In genomic region chr13:112880221-112880641, GRCh38 we compare ENCODE assay signal across 25 cellular contexts.
"Had no signal": no experiment of that assay in that cellular context is flagged by ENCODE, and none has a peak within 500 bp of the region (broad histone marks: within the 10 kb centered on the region; RNA-seq: fewer than 3 reads in every experiment).

No MANE protein-coding gene starts in this region.

- H3K4me1 ChIP-seq: SJCRH30 had no signal

- DNase-seq: activated CD4-positive, alpha-beta memory T cell treated with anti-CD3 and anti-CD28 coated beads for 36 hours; activated CD4-positive, alpha-beta T cell treated with anti-CD3 and anti-CD28 coated beads, Interleukin-2, amount 10 ng/mL, durations not matched to agents 7 days and 5 days; activated CD4-positive, CD25-positive, alpha-beta regulatory T cell; activated CD8-positive, alpha-beta memory T cell treated with anti-CD3 and anti-CD28 coated beads for 24 hours; activated naive CD4-positive, alpha-beta T cell treated with Interleukin-2 at 50 U/mL for 16 hours; activated naive CD8-positive, alpha-beta T cell treated with anti-CD3 and anti-CD28 coated beads for 36 hours; activated T-cell treated with anti-CD3 and anti-CD28 coated beads, Interleukin-2, amount 50 U/mL, for 4 hours; MM.1S; NCI-H1105; NCI-H1436 treated with DMSO at 0.1 percent for 48 hours; NCI-H187; NCI-H2081 treated with DMSO at 0.1 percent for 48 hours; NCI-H2227 treated with DMSO at 0.1 percent for 48 hours; NCI-H446 treated with DMSO at 0.1 percent for 48 hours; NCI-H524 treated with DMSO at 0.1 percent for 48 hours; NCI-H82; NK-92 treated with Interleukin-12 subunit alpha and Interleukin-12 subunit beta, amount 100 ng/mL, for 24 hours; OCI-M1; Right ventricle myocardium superior; RPMI8226; SJCRH30; SK-N-SH; T-helper 1 cell had no signal

- H3K27ac ChIP-seq: SJCRH30, VCaP had no signal

- H3K9me3 ChIP-seq: SJCRH30, SK-N-SH had no signal

- ATAC-seq: activated T-cell treated with anti-CD3 and anti-CD28 coated beads, Interleukin-2, amount 50 U/mL, for 4 hours; Panc1 had no signal

- H3K4me3 Mint-ChIP-seq: activated CD4-positive, alpha-beta memory T cell treated with anti-CD3 and anti-CD28 coated beads for 36 hours; activated CD4-positive, alpha-beta T cell treated with anti-CD3 and anti-CD28 coated beads, Interleukin-2, amount 10 ng/mL, durations not matched to agents 7 days and 5 days; activated naive CD8-positive, alpha-beta T cell treated with anti-CD3 and anti-CD28 coated beads for 36 hours; activated T-cell treated with anti-CD3 and anti-CD28 coated beads, Interleukin-2, amount 50 U/mL, for 4 hours had no signal

- H3K4me1 Mint-ChIP-seq: activated naive CD8-positive, alpha-beta T cell treated with anti-CD3 and anti-CD28 coated beads for 36 hours had no signal

- H3K9me3 Mint-ChIP-seq: activated CD4-positive, alpha-beta memory T cell treated with anti-CD3 and anti-CD28 coated beads for 36 hours; activated CD4-positive, alpha-beta T cell treated with anti-CD3 and anti-CD28 coated beads, Interleukin-2, amount 10 ng/mL, durations not matched to agents 7 days and 5 days; activated naive CD8-positive, alpha-beta T cell treated with anti-CD3 and anti-CD28 coated beads for 36 hours; activated T-cell treated with anti-CD3 and anti-CD28 coated beads, Interleukin-2, amount 50 U/mL, for 4 hours had no signal

- H3K27ac Mint-ChIP-seq: activated CD4-positive, alpha-beta memory T cell treated with anti-CD3 and anti-CD28 coated beads for 36 hours; activated CD4-positive, alpha-beta T cell treated with anti-CD3 and anti-CD28 coated beads, Interleukin-2, amount 10 ng/mL, durations not matched to agents 7 days and 5 days; activated naive CD8-positive, alpha-beta T cell treated with anti-CD3 and anti-CD28 coated beads for 36 hours had no signal

- H3K36me3 ChIP-seq: SJCRH30 had no signal

- H3K4me3 ChIP-seq: SJCRH30 had no signal

- H3K27me3 Mint-ChIP-seq: activated CD4-positive, alpha-beta memory T cell treated with anti-CD3 and anti-CD28 coated beads for 36 hours; activated CD4-positive, alpha-beta T cell treated with anti-CD3 and anti-CD28 coated beads, Interleukin-2, amount 10 ng/mL, durations not matched to agents 7 days and 5 days; activated naive CD8-positive, alpha-beta T cell treated with anti-CD3 and anti-CD28 coated beads for 36 hours had no signal

- H3K27me3 ChIP-seq: SJCRH30 had no signal
